In the genomic region with DNA sequence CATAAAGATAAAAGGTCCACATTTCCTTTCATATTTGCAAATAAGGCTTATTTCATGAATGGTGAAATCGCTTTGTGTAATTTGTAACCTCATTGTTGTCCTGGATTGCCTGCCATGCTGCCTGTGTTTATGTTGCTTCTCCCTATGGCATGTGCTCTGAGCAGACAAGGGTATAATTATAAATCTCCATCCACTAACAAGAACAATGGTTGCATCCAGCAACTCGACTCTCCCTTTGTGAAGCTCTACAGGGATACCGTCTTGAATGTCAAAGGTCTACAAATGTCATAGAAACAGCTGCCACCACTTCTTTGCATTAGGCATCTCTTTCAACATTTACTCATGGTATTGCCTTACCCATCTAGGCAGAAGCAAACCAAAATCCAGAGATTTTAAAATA, we compare ENCODE assay signal across 1 cellular context.
TF ChIP-seq lines count a peak whose summit lies in the region.

No MANE protein-coding gene starts in this region.

TF ChIP-seq in IMR-90, 13 proteins besides CTCF, POLR2A, EP300 and RAD21 (continued from another document):
- TF ChIP-seq NFE2L2 (IDR thresholded peaks at IDR 0.05; ENCODE audit: low read depth, low read length) (no peak), CHD1 (IDR thresholded peaks at IDR 0.05; ENCODE audit: low read depth, low read length) (no peak), FOS (IDR thresholded peaks at IDR 0.05; ENCODE audit: low read depth, low read length) (no peak), MXI1 (IDR thresholded peaks at IDR 0.05; ENCODE audit: borderline replicate concordance, low read depth, low read length) (no peak), BHLHE40 (IDR thresholded peaks at IDR 0.05; ENCODE audit: low read depth, low read length) (no peak), MAZ (IDR thresholded peaks at IDR 0.05; ENCODE audit: borderline replicate concordance, low read depth, low read length) (no peak)
